ENCODE assay signal across 1 cellular context in genomic region chr10:75243426-75243825, GRCh38.
TF ChIP-seq lines count a peak whose summit lies in the region.

No MANE protein-coding gene starts in this region.

TF ChIP-seq in H1, 55 proteins besides CTCF, POLR2A, EP300 and RAD21:
- TF ChIP-seq RNF2 (IDR thresholded peaks at IDR 0.05; ENCODE audit: borderline replicate concordance, low read depth, low read length, missing control alignments, poor library complexity, severe bottlenecking) (no peak), JUND (IDR thresholded peaks at IDR 0.05; ENCODE audit: low read length) (no peak), KDM5A (IDR thresholded peaks at IDR 0.05; ENCODE audit: low read length) (no peak), SP1 (IDR thresholded peaks at IDR 0.05; ENCODE audit: low read depth, low read length) (no peak), ATF3 (IDR thresholded peaks at IDR 0.05; ENCODE audit: insufficient read depth, low read depth, low read length) (no peak), EGR1 (IDR thresholded peaks at IDR 0.05; ENCODE audit: borderline replicate concordance, low read depth, low read length) (no peak), POLR2AphosphoS5 (IDR thresholded peaks at IDR 0.05; ENCODE audit: low read depth, low read length) (no peak), CHD2 (IDR thresholded peaks at IDR 0.05; ENCODE audit: low read length) (no peak), SP2 (IDR thresholded peaks at IDR 0.05; ENCODE audit: low read length) (no peak), USF2 (IDR thresholded peaks at IDR 0.05; ENCODE audit: low read length) (no peak), PHF8 (conservative IDR thresholded peaks at IDR 0.05; ENCODE audit: low read depth, low read length) (no peak)
TF ChIP-seq in H1: peak in this region for 0.
